In the genomic region with DNA sequence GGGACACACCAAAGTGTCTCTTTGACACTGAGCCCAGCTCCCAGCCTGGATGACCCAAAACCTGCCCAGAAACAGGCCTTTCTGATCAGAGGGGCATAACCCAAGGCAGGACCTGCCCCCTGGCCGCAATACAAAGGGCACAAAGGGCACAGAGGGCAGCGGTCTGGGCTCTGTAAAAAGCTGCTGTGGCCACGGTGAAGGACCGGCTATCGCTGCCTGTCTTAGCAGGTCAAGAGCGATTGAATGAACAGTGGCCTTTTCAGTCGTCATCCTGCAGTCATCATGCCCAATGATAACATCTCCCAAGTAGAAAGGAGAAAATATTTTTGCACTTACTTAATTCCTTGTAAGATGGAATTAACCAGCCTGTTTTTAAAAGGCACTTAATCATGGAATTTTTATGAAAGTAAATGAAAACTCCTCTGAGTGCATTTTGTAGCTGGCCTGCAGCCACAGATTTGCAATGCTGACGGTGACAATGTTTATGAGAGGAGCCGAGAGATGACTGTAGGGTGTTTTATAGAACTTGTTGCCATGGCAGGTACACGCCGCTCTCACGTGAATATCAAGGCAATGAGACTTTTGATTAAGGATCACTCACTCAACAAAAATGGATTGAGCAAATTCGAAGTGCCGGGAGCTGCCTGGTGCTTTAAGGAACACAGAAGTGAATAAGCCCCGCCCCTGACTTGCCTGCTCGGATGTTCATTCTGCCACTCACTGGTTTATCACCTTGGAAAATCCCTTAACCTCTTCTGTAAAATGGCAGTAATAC, we compare ENCODE assay signal across 14 cellular contexts. TPM values are rescaled to one million over a fixed set of nuclear protein-coding genes. Genes with fewer than 3 reads are reported as not detected.
A peak's percentile ranks its signal among the peaks of the same experiment; 100 is the strongest.
DNase-seq lines count a peak whose midpoint lies in the region; ATAC-seq and TF ChIP-seq lines count a peak whose summit lies in the region.
"Had no signal": no experiment of that assay in that cellular context is flagged by ENCODE, and none has a peak within 500 bp of the region (broad histone marks: within the 10 kb centered on the region; RNA-seq: fewer than 3 reads in every experiment).

No MANE protein-coding gene starts in this region.

- H3K9me3 ChIP-seq in SK-N-SH (no peaks in the 10 kb centered on the region), ascending aorta (no peaks in the 10 kb centered on the region)

- H3K9me2 ChIP-seq in SK-N-SH = no peaks in the 10 kb centered on the region

- H3K36me3 ChIP-seq in SK-N-SH (replicated peaks in 1 of 2; ENCODE audit: control insufficient read depth in 1 of 2, insufficient read depth in 2 of 2, low read length in 1 of 2) (peaks cover 7 to 10% of the 10 kb centered on the region in 2 experiments), ascending aorta (peaks cover 4% of the 10 kb centered on the region in 2 donors)

- H3K27ac ChIP-seq in SK-N-SH (ENCODE audit: low read depth in 2 of 2, low read length in 1 of 2) (peak overlapping the region in 1 of 2 experiments; percentile 72; a peak in 2 of 4 replicates), ascending aorta (no peak overlapping the region)

- H3K9ac ChIP-seq in SK-N-SH = peak overlapping the region; percentile 41

- TF ChIP-seq CTCF in SK-N-SH (IDR thresholded peaks at IDR 0.05) = no peak
- TF ChIP-seq CTCF in foreskin fibroblast (IDR thresholded peaks at IDR 0.05; ENCODE audit: low read depth, low read length) = no peak
- TF ChIP-seq CTCF in ascending aorta (IDR thresholded peaks at IDR 0.05) = no peak

- H3K27me3 ChIP-seq in SK-N-SH (ENCODE audit: insufficient read depth) = no peaks in the 10 kb centered on the region
- no peaks in the 10 kb centered on the region for H3K27me3 ChIP-seq in ascending aorta

- peaks cover 13% of the 10 kb centered on the region for H3F3A ChIP-seq in SK-N-SH (replicated peaks; ENCODE audit: insufficient read depth)

- no peaks in the 10 kb centered on the region for H3K79me2 ChIP-seq in SK-N-SH (ENCODE audit: insufficient read depth)

- POLR2A ChIA-PET in SK-N-SH (lab: Yijun Ruan, JAX) = interaction anchor here (1.6 kb wide), 1 partner anchor 143 kb away, joined by 3 read pairs; no protein-coding TSS in a partner anchor

- no peak for TF ChIP-seq EP300 in SK-N-SH (IDR thresholded peaks at IDR 0.05; ENCODE audit: borderline replicate concordance in 1 of 2, low read depth in 1 of 2, low read length in 1 of 2)

- no peak for TF ChIP-seq RAD21 in SK-N-SH (IDR thresholded peaks at IDR 0.05; ENCODE audit: low read length)

- no peaks in the 10 kb centered on the region for H4K20me1 ChIP-seq in SK-N-SH (ENCODE audit: insufficient read depth)

- CTCF ChIA-PET in SK-N-SH (lab: Yijun Ruan, JAX) = interaction anchor here (1.0 to 19.6 kb wide), 9 partner anchors 10 to 144 kb away, joined by 3 to 744 read pairs (median 51); partner anchors contain the start of gene LMTK2

- H2AFZ ChIP-seq in SK-N-SH (ENCODE audit: low read depth) = no peak overlapping the region

- H3K4me3 ChIP-seq in SK-N-SH (ENCODE audit: low read depth in 2 of 2, low read length in 1 of 2) (0 out of 4 replicates have a peak overlapping the region, but pooled peaks of 1 of the 2 experiments have one; percentile 6), foreskin fibroblast (ENCODE audit: low read depth in 1 of 2, low read length in 2 of 2) (no peak overlapping the region), ascending aorta (no peak overlapping the region)

- intact Hi-C loops in ascending aorta (cut with DNase I) = loop anchor here (10.0 kb wide), 1 partner anchor 299 kb away; no protein-coding TSS in a partner anchor

- DNase-seq in ELR (ENCODE audit: low read depth) (peak; percentile 78), SK-N-SH (no peak), foreskin fibroblast (peak; percentile 10 to 43), renal cortical epithelial cell (ENCODE audit: low read depth) (peak; percentile 36), ascending aorta (ENCODE audit: low spot score in 2 of 2) (no peak), NCI-H2029 (lab: John Stamatoyannopoulos, UW) (no peak)
- DNase-seq: activated CD4-positive, CD25-positive, alpha-beta regulatory T cell; CD8-positive, alpha-beta memory T cell; KBM-7; NCI-H446; posterior cingulate gyrus had no signal

- H3K4me1 ChIP-seq in SK-N-SH (ENCODE audit: control insufficient read depth in 1 of 2, insufficient read depth in 2 of 2, low read depth in 1 of 2, low read length in 1 of 2) (peaks cover 0 to 17% of the 10 kb centered on the region in 2 experiments; a peak in 2 of 4 replicates), ascending aorta (no peaks in the 10 kb centered on the region)

- 78% methylated on average over 16 of the region's 16 CpGs for WGBS in SK-N-SH (ENCODE audit: low lambda C conversion rate)

- H3K4me2 ChIP-seq in SK-N-SH = peak overlapping the region; percentile 18; the same call in 1 of the 2 replicates

- ATAC-seq in GM19351 (IDR thresholded peaks at IDR 0.05; ENCODE audit: unreplicated experiment) = no peak
- no peak for ATAC-seq in HG02981 (IDR thresholded peaks at IDR 0.05; ENCODE audit: unreplicated experiment)

TF ChIP-seq in SK-N-SH, 30 proteins besides CTCF, POLR2A, EP300 and RAD21:
- TF ChIP-seq TCF12 (IDR thresholded peaks at IDR 0.05) (no peak), JUND (IDR thresholded peaks at IDR 0.05) (peak; percentile 17; the same call in 1 of the 2 replicates), MEF2A (IDR thresholded peaks at IDR 0.05; ENCODE audit: borderline replicate concordance, low read depth) (no peak), IRF3 (IDR thresholded peaks at IDR 0.05; ENCODE audit: low read depth, low read length) (no peak), EZH2phosphoT487 (IDR thresholded peaks at IDR 0.05; ENCODE audit: borderline replicate concordance, low read depth) (no peak), MAX (IDR thresholded peaks at IDR 0.05; ENCODE audit: low read depth) (no peak)
- TF ChIP-seq, protein P1, sequence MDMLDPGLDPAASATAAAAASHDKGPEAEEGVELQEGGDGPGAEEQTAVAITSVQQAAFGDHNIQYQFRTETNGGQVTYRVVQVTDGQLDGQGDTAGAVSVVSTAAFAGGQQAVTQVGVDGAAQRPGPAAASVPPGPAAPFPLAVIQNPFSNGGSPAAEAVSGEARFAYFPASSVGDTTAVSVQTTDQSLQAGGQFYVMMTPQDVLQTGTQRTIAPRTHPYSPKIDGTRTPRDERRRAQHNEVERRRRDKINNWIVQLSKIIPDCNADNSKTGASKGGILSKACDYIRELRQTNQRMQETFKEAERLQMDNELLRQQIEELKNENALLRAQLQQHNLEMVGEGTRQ (IDR thresholded peaks at IDR 0.05; ENCODE audit: borderline replicate concordance, low read depth, low read length) = no peak

RNA-seq across cellular contexts. Expression of gene BHLHA15, which starts 47.3 kb away (rescaled TPM):
- polyA plus RNA-seq in SK-N-SH (2012; rRNA removed) = 0.10 TPM in 1 of 2 replicates, not detected in the other
- 0.17 TPM in 1 of 2 replicates, not detected in the other for polyA plus RNA-seq in SK-N-SH (2012; cell fraction: cytosol; rRNA removed)
- polyA plus RNA-seq in SK-N-SH (2012; cell fraction: nucleus; rRNA removed) = 0.23 TPM in 2 replicates
- total RNA-seq in renal cortical epithelial cell = 0.94 and 1.0 TPM in 2 replicates
- not detected for total RNA-seq in ascending aorta
- total RNA-seq: CD8-positive, alpha-beta memory T cell; H4 had no signal
- polyA plus RNA-seq: CD8-positive, alpha-beta memory T cell had no signal

RNA-seq across cellular contexts. Expression of gene LMTK2, which starts 57.2 kb away (rescaled TPM):
- polyA plus RNA-seq in SK-N-SH (2012; rRNA removed) = 6.8 and 9.0 TPM in 2 replicates
- 5.4 and 6.7 TPM in 2 replicates for polyA plus RNA-seq in SK-N-SH (2012; cell fraction: cytosol; rRNA removed)
- polyA plus RNA-seq in SK-N-SH (2012; cell fraction: nucleus; rRNA removed) = 12.6 and 13.3 TPM in 2 replicates
- 10.9 and 23.2 TPM in 2 replicates for total RNA-seq in renal cortical epithelial cell
- total RNA-seq in ascending aorta = 11.8 TPM

Comparison
In these comparisons a context has a peak if more than half of its experiments do, and no peak if none do; other contexts are left out.
1. DNase-seq: peak in ELR (single experiment), foreskin fibroblast (2 of 2) and renal cortical epithelial cell (single experiment); none in SK-N-SH (single experiment), ascending aorta (0 of 2) and NCI-H2029 (single experiment).